In the genomic region with DNA sequence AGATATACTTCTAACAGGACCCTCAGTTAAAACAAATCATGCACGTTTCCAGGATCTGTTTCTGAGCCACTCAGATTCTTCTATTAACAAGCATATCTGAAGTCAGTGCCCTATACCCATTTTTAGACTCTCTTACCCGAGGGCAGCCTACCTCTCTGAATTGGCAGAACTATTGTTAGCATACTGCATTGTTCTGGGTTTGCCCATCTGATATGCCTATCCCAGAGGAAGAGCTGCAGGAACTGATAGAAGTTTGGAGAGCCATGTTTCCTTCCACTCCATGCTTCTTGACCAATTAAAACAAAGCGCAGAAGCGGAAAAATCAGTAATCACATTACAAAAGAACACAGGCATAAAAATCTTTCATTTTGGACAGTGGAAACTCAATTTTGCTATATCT, we compare ENCODE assay signal across 24 cellular contexts.
DNase-seq lines count a peak whose midpoint lies in the region; ATAC-seq and TF ChIP-seq lines count a peak whose summit lies in the region.
"Had no signal": no experiment of that assay in that cellular context is flagged by ENCODE, and none has a peak within 500 bp of the region (broad histone marks: within the 10 kb centered on the region; RNA-seq: fewer than 3 reads in every experiment).

No MANE protein-coding gene starts in this region.

- intact Hi-C loops in right cardiac atrium (cut with DNase I), result loop anchor here in 3 of 4 donors (5.0 to 10.0 kb wide), 8 partner anchors 264 to 1494 kb away; a partner anchor contains a TSS

- no peaks in the 10 kb centered on the region for H3K36me3 ChIP-seq in skeletal muscle tissue (ENCODE audit: control insufficient read depth in 3 of 3, insufficient read depth in 3 of 3, low read length in 3 of 3)
- H3K36me3 ChIP-seq: ascending aorta had no signal

- H3K4me3 ChIP-seq in right cardiac atrium (ENCODE audit: low read length) (no peak overlapping the region), skeletal muscle tissue (ENCODE audit: low read length in 3 of 3) (no peak overlapping the region)
- H3K4me3 ChIP-seq: ascending aorta had no signal

- H3K4me3 Mint-ChIP-seq in endothelial cell (ENCODE audit: unreplicated experiment) (no peak overlapping the region), glutamatergic neuron (ENCODE audit: unreplicated experiment) (no peak overlapping the region)
- H3K4me3 Mint-ChIP-seq: activated CD8-positive, alpha-beta T cell treated with anti-CD3 and anti-CD28 coated beads, Interleukin-2, amount 10 ng/mL, durations not matched to agents 7 days and 5 days; activated naive CD8-positive, alpha-beta T cell; CD14-positive monocyte; naive thymus-derived CD4-positive, alpha-beta T cell had no signal

- peaks cover 24% of the 10 kb centered on the region for H3K4me1 Mint-ChIP-seq in endothelial cell (ENCODE audit: unreplicated experiment)
- peaks cover 24% of the 10 kb centered on the region for H3K4me1 Mint-ChIP-seq in glutamatergic neuron (ENCODE audit: low read depth, unreplicated experiment)
- H3K4me1 Mint-ChIP-seq: CD14-positive monocyte; naive thymus-derived CD4-positive, alpha-beta T cell had no signal

- DNase-seq in CMK (ENCODE audit: low read depth) (peak; percentile 43), endothelial cell (ENCODE audit: low spot score) (no peak), right cardiac atrium (no peak), glutamatergic neuron (no peak)
- DNase-seq in activated CD4-positive, CD25-positive, alpha-beta regulatory T cell (lab: John Stamatoyannopoulos, UW), result no peak
- DNase-seq: activated CD8-positive, alpha-beta T cell treated with anti-CD3 and anti-CD28 coated beads, Interleukin-2, amount 10 ng/mL, durations not matched to agents 7 days and 5 days; central memory CD4-positive, alpha-beta T cell; head of caudate nucleus; KG1; midbrain; naive thymus-derived CD4-positive, alpha-beta T cell; NCI-H1436; NCI-H2081 treated with DMSO at 0.1 percent for 48 hours; NCI-H446 treated with DMSO at 0.1 percent for 48 hours; NCI-H82; nucleus accumbens; stimulated activated CD4-positive, alpha-beta T cell treated with anti-CD3 and anti-CD28 coated beads, Interleukin-2, amount 100 ng/mL, for 48 hours; trophoblast cell had no signal

- H3K27ac ChIP-seq in right cardiac atrium (ENCODE audit: low read length) (no peak overlapping the region), skeletal muscle tissue (ENCODE audit: low read depth, low read length) (peak overlapping the region; percentile 13)
- H3K27ac ChIP-seq: ascending aorta had no signal

- H3K4me1 ChIP-seq in right cardiac atrium (ENCODE audit: control insufficient read depth, insufficient read depth, low read length), result peaks cover 2% of the 10 kb centered on the region
- H3K4me1 ChIP-seq in skeletal muscle tissue (ENCODE audit: control insufficient read depth in 3 of 3, insufficient read depth in 3 of 3, low read length in 3 of 3), result no peaks in the 10 kb centered on the region

- no peak overlapping the region for H3K9ac ChIP-seq in skeletal muscle tissue (ENCODE audit: low read depth in 1 of 3, low read length in 3 of 3)

- H3K9me3 ChIP-seq in right cardiac atrium (ENCODE audit: control insufficient read depth, low read length), result no peaks in the 10 kb centered on the region
- no peaks in the 10 kb centered on the region for H3K9me3 ChIP-seq in skeletal muscle tissue (ENCODE audit: control insufficient read depth in 3 of 3, low read length in 3 of 3)
- H3K9me3 ChIP-seq: ascending aorta had no signal

- TF ChIP-seq CTCF in endothelial cell (IDR thresholded peaks at IDR 0.05; ENCODE audit: unreplicated experiment) (no peak), glutamatergic neuron (IDR thresholded peaks at IDR 0.05; ENCODE audit: partially characterized antibody, unreplicated experiment) (no peak)

- H3K27me3 ChIP-seq in right cardiac atrium (ENCODE audit: control insufficient read depth, insufficient read depth) (no peaks in the 10 kb centered on the region), skeletal muscle tissue (ENCODE audit: control insufficient read depth in 3 of 3, insufficient read depth in 3 of 3, low read length in 3 of 3) (no peaks in the 10 kb centered on the region)
- H3K27me3 ChIP-seq: ascending aorta had no signal

- H3K36me3 Mint-ChIP-seq in endothelial cell (ENCODE audit: low read depth, unreplicated experiment) (no peaks in the 10 kb centered on the region), glutamatergic neuron (ENCODE audit: unreplicated experiment) (no peaks in the 10 kb centered on the region)
- H3K36me3 Mint-ChIP-seq: activated naive CD8-positive, alpha-beta T cell; CD14-positive monocyte; naive thymus-derived CD4-positive, alpha-beta T cell had no signal

- H3K9me3 Mint-ChIP-seq in endothelial cell (ENCODE audit: unreplicated experiment), result no peaks in the 10 kb centered on the region
- no peaks in the 10 kb centered on the region for H3K9me3 Mint-ChIP-seq in glutamatergic neuron (ENCODE audit: unreplicated experiment)
- H3K9me3 Mint-ChIP-seq: naive thymus-derived CD4-positive, alpha-beta T cell had no signal

- H3K27ac Mint-ChIP-seq in endothelial cell (ENCODE audit: unreplicated experiment) (peak overlapping the region; percentile 34), glutamatergic neuron (ENCODE audit: unreplicated experiment) (no peak overlapping the region)
- H3K27ac Mint-ChIP-seq: activated CD8-positive, alpha-beta T cell treated with anti-CD3 and anti-CD28 coated beads, Interleukin-2, amount 10 ng/mL, durations not matched to agents 7 days and 5 days; activated naive CD8-positive, alpha-beta T cell; CD14-positive monocyte; naive thymus-derived CD4-positive, alpha-beta T cell had no signal

- WGBS in right cardiac atrium, result 39% methylated on average over 4 of the region's 4 CpGs

- ATAC-seq in right cardiac atrium, result peak; percentile 90 to 97
- ATAC-seq in HG03378 (IDR thresholded peaks at IDR 0.05; ENCODE audit: unreplicated experiment), result no peak
- ATAC-seq: activated CD8-positive, alpha-beta T cell treated with anti-CD3 and anti-CD28 coated beads, Interleukin-2, amount 10 ng/mL, durations not matched to agents 7 days and 5 days; HCT116; naive thymus-derived CD4-positive, alpha-beta T cell had no signal

- H3K27me3 Mint-ChIP-seq in endothelial cell (ENCODE audit: unreplicated experiment) (no peaks in the 10 kb centered on the region), glutamatergic neuron (ENCODE audit: unreplicated experiment) (no peaks in the 10 kb centered on the region)
- H3K27me3 Mint-ChIP-seq: activated naive CD8-positive, alpha-beta T cell had no signal
